21 cellular contexts compared by ENCODE assay signal in the genomic region with DNA sequence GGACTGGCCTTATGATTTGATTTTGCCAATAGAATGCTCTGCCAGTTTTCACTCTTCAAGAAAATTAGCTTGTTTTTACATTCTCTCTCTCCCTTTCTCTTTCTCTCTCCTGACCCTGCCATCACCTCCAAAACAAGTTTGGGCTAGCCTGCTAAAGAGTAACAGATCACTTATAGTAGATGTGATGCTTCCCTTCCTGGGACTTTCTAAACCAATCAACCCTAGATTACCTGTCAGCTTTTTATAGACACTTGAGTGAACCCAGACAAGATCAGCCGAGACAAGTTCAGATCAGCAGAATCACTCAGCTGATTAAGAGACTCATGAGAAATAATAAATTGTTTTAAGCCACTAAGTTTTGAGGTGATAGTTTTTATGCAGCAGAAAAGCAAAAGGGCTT.
DNase-seq lines count a peak whose midpoint lies in the region; ATAC-seq, FAIRE-seq and TF ChIP-seq lines count a peak whose summit lies in the region.
"Had no signal": no experiment of that assay in that cellular context is flagged by ENCODE, and none has a peak within 500 bp of the region (broad histone marks: within the 10 kb centered on the region; RNA-seq: fewer than 3 reads in every experiment).

No MANE protein-coding gene starts in this region.

- H3K9me3 ChIP-seq in small intestine (ENCODE audit: control insufficient read depth, low read depth), result no peaks in the 10 kb centered on the region
- H3K9me3 ChIP-seq: SK-N-SH had no signal

- no peak overlapping the region for H3K27ac Mint-ChIP-seq in naive thymus-derived CD8-positive, alpha-beta T cell
- H3K27ac Mint-ChIP-seq: CD8-positive, alpha-beta T cell; HFFc6; T-cell had no signal

- no peaks in the 10 kb centered on the region for H3K36me3 ChIP-seq in bronchial epithelial cell (ENCODE audit: control insufficient read depth, insufficient read depth, low read length)
- H3K36me3 ChIP-seq in small intestine (ENCODE audit: control insufficient read depth in 2 of 2, insufficient read depth in 2 of 2, low read length in 2 of 2), result no peaks in the 10 kb centered on the region

- POLR2A ChIA-PET in naive thymus-derived CD8-positive, alpha-beta T cell (lab: Charles Lee), result no interaction called here

- no peak for TF ChIP-seq CTCF in bronchial epithelial cell (IDR thresholded peaks at IDR 0.05; ENCODE audit: insufficient read depth, low read length, severe bottlenecking)

- H3K27ac ChIP-seq in small intestine (ENCODE audit: low read depth in 1 of 2, low read length in 1 of 2), result no peak overlapping the region

- no peak for FAIRE-seq in bronchial epithelial cell (lab: Jason Lieb, UNC)
- no peak for FAIRE-seq in small intestine (lab: Jason Lieb, UNC)
- FAIRE-seq: G401.6, H1 had no signal

- H3K4me3 Mint-ChIP-seq in naive thymus-derived CD8-positive, alpha-beta T cell, result no peak overlapping the region
- H3K4me3 Mint-ChIP-seq: CD8-positive, alpha-beta T cell; HFFc6; T-cell had no signal

- peaks cover 0 to 10% (median 0%) of the 10 kb centered on the region in 3 donors for H3K36me3 Mint-ChIP-seq in naive thymus-derived CD8-positive, alpha-beta T cell
- H3K36me3 Mint-ChIP-seq: CD8-positive, alpha-beta T cell; T-cell had no signal

- ATAC-seq in GM18498 (IDR thresholded peaks at IDR 0.05; ENCODE audit: unreplicated experiment), result peak; percentile 70
- peak; percentile 46 for ATAC-seq in GM21717 (IDR thresholded peaks at IDR 0.05; ENCODE audit: unreplicated experiment)
- ATAC-seq in HG03520 (IDR thresholded peaks at IDR 0.05; ENCODE audit: unreplicated experiment), result peak; percentile 66
- no peak for ATAC-seq in naive thymus-derived CD8-positive, alpha-beta T cell
- ATAC-seq: CD8-positive, alpha-beta T cell; Panc1; T-cell had no signal

- peaks cover 0 to 1% (median 0%) of the 10 kb centered on the region in 4 donors for H3K4me1 Mint-ChIP-seq in naive thymus-derived CD8-positive, alpha-beta T cell
- H3K4me1 Mint-ChIP-seq: T-cell had no signal

- H3K27me3 Mint-ChIP-seq in naive thymus-derived CD8-positive, alpha-beta T cell, result no peaks in the 10 kb centered on the region
- H3K27me3 Mint-ChIP-seq: T-cell had no signal

- DNase-seq in bronchial epithelial cell (ENCODE audit: low read depth) (peak; percentile 67), NCI-H128 (lab: John Stamatoyannopoulos, UW; ENCODE audit: unreplicated experiment) (no peak), small intestine (no peak)
- DNase-seq in activated T-cell treated with anti-CD3 and anti-CD28 coated beads, Interleukin-2, amount 50 U/mL, for 1 hour, result no peak
- no peak for DNase-seq in naive thymus-derived CD8-positive, alpha-beta T cell
- DNase-seq: CD8-positive, alpha-beta T cell; DND-41; HFFc6; MV-4-11; NCI-H1436 treated with DMSO at 0.1 percent for 48 hours; NCI-H2081; NCI-H2227 treated with DMSO at 0.1 percent for 48 hours; NCI-H524; SK-N-SH; T-cell had no signal

- H3K4me3 ChIP-seq in bronchial epithelial cell (ENCODE audit: low read depth, low read length) (no peak overlapping the region), small intestine (ENCODE audit: low read depth in 1 of 2, low read length in 2 of 2) (no peak overlapping the region)

- H3K27me3 ChIP-seq in bronchial epithelial cell (ENCODE audit: control insufficient read depth, insufficient read depth, low read length) (no peaks in the 10 kb centered on the region), small intestine (ENCODE audit: control insufficient read depth in 2 of 2, insufficient read depth in 2 of 2, low read length in 2 of 2) (no peaks in the 10 kb centered on the region)

- peaks cover 4 to 28% (median 19%) of the 10 kb centered on the region in 9 donors for H3K9me3 Mint-ChIP-seq in naive thymus-derived CD8-positive, alpha-beta T cell

- 88 to 91% (median 91%) methylated on average over 1 of the region's 1 CpG for WGBS in small intestine, 3 donors

- H3K4me1 ChIP-seq in small intestine (ENCODE audit: control insufficient read depth in 2 of 2, insufficient read depth in 1 of 2, low read depth in 1 of 2, low read length in 1 of 2), result no peaks in the 10 kb centered on the region

Comparison
In these comparisons a context has a peak if more than half of its experiments do, and no peak if none do; other contexts are left out.
1. ATAC-seq: peak in GM18498 (single experiment), GM21717 (single experiment) and HG03520 (single experiment); none in naive thymus-derived CD8-positive, alpha-beta T cell (0 of 2).